2 cellular contexts compared by ENCODE assay signal in genomic region chr13:31001647-31002046, GRCh38.
TF ChIP-seq lines count a peak whose summit lies in the region.

No MANE protein-coding gene starts in this region.

TF ChIP-seq in HEK293, 187 proteins besides CTCF, POLR2A, EP300 and RAD21 (continued from another document):
- TF ChIP-seq, protein P1, sequence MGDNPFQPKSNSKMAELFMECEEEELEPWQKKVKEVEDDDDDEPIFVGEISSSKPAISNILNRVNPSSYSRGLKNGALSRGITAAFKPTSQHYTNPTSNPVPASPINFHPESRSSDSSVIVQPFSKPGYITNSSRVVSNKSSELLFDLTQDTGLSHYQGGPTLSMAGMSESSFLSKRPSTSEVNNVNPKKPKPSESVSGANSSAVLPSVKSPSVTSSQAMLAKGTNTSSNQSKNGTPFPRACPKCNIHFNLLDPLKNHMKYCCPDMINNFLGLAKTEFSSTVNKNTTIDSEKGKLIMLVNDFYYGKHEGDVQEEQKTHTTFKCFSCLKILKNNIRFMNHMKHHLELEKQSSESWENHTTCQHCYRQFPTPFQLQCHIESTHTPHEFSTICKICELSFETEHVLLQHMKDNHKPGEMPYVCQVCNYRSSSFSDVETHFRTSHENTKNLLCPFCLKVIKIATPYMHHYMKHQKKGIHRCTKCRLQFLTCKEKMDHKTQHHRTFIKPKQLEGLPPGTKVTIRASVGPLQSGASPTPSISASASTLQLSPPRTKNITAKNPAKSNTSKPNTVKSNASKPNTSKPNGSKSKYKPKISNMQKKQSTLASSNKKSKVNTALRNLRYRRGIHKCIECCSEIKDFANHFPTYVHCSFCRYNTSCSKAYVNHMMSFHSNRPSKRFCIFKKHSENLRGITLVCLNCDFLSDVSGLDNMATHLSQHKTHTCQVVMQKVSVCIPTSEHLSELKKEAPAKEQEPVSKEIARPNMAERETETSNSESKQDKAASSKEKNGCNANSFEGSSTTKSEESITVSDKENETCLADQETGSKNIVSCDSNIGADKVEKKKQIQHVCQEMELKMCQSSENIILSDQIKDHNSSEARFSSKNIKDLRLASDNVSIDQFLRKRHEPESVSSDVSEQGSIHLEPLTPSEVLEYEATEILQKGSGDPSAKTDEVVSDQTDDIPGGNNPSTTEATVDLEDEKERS (tag by site-specific recombination; IDR thresholded peaks at IDR 0.05), result no peak
- TF ChIP-seq ZNF335 (tag by site-specific recombination; conservative IDR thresholded peaks at IDR 0.05) (peak; percentile 32; the same call in 1 of the 2 replicates), TRIM28 (IDR thresholded peaks at IDR 0.05; ENCODE audit: borderline replicate concordance, low read length) (peak; percentile 35; the same call in 1 of the 2 replicates), ZNF175 (tag by site-specific recombination; IDR thresholded peaks at IDR 0.05) (no peak), GLIS1 (tag by site-specific recombination; IDR thresholded peaks at IDR 0.05) (peak; percentile 87), ZNF366 (tag by site-specific recombination; conservative IDR thresholded peaks at IDR 0.05) (0 out of 2 replicates have a peak, but pooled peaks have one; percentile 21)
TF ChIP-seq in HEK293: peak in this region for 5.

TF ChIP-seq in K562, 482 proteins besides CTCF, POLR2A, EP300 and RAD21:
- TF ChIP-seq TFE3 (CRISPR knock-in tag; IDR thresholded peaks at IDR 0.05), result peak; percentile 25; the same call in 1 of the 2 replicates
- no peak for TF ChIP-seq KDM2B (CRISPR knock-in tag; IDR thresholded peaks at IDR 0.05)
